In the genomic region with DNA sequence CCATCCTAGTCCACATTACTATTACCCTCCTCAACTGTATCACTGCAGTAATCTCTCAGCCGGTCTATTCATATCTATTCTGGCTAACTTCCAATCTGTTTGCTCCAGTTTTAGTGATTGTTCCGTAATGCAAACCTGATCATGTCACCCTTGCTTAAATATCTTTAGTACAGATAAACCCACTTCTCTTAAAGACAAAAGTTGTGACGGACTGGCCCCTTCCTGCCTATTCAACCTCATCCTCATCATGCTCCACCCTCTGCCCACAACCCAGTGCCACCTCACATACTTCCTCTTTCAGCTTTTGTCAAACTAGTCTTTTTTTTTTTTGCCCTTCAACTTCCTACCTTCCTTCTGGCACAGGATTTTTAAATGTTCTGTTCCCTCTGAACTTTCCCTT, we compare ENCODE assay signal across 7 cellular contexts. TPM values are rescaled to one million over a fixed set of nuclear protein-coding genes. Genes with fewer than 3 reads are reported as not detected.
A peak's percentile ranks its signal among the peaks of the same experiment; 100 is the strongest.
DNase-seq lines count a peak whose midpoint lies in the region; ATAC-seq lines count a peak whose summit lies in the region.

No MANE protein-coding gene starts in this region.

- POLR2A ChIA-PET in activated CD4-positive, alpha-beta memory T cell treated with anti-CD3 and anti-CD28 coated beads for 36 hours (lab: Charles Lee), result no interaction called here

- no peaks in the 10 kb centered on the region for H3K9me3 Mint-ChIP-seq in activated CD4-positive, alpha-beta memory T cell treated with anti-CD3 and anti-CD28 coated beads for 36 hours
- H3K9me3 Mint-ChIP-seq in stimulated activated naive CD8-positive, alpha-beta T cell treated with anti-CD3 and anti-CD28 coated beads, Interleukin-15, amount 100 ng/mL, for 72 hours, result no peaks in the 10 kb centered on the region

- intact Hi-C loops in activated CD4-positive, alpha-beta memory T cell treated with anti-CD3 and anti-CD28 coated beads for 36 hours (cut with micrococcal nuclease), result loop anchor here (1.0 to 10.0 kb wide), 4 partner anchors 16 to 596 kb away; a partner anchor contains a TSS

- no peaks in the 10 kb centered on the region for H3K27me3 Mint-ChIP-seq in activated CD4-positive, alpha-beta memory T cell treated with anti-CD3 and anti-CD28 coated beads for 36 hours
- H3K27me3 Mint-ChIP-seq in stimulated activated naive CD8-positive, alpha-beta T cell treated with anti-CD3 and anti-CD28 coated beads, Interleukin-15, amount 100 ng/mL, for 72 hours, result no peaks in the 10 kb centered on the region

- H3K36me3 Mint-ChIP-seq in activated CD4-positive, alpha-beta memory T cell treated with anti-CD3 and anti-CD28 coated beads for 36 hours, result peaks cover 7% of the 10 kb centered on the region

- CTCF ChIA-PET in activated CD4-positive, alpha-beta memory T cell treated with anti-CD3 and anti-CD28 coated beads for 36 hours (lab: Charles Lee), result interaction anchor here (1.1 to 2.6 kb wide), 3 partner anchors 37 to 284 kb away, joined by 5 to 10 read pairs (median 5); no protein-coding TSS in a partner anchor

- ATAC-seq in left lobe of liver, result peak; percentile 43
- ATAC-seq in stimulated activated naive CD8-positive, alpha-beta T cell treated with anti-CD3 and anti-CD28 coated beads, Interleukin-15, amount 100 ng/mL, for 72 hours, result peak; percentile 88

- DNase-seq in KG1 (lab: John Stamatoyannopoulos, UW) (peak; percentile 54), left lobe of liver (ENCODE audit: low spot score) (no peak), foreskin melanocyte (no peak), dedifferentiated amniotic fluid mesenchymal stem cell (ENCODE audit: extremely low spot score) (no peak), NCI-H1092 treated with DMSO at 0.1 percent for 48 hours (lab: John Stamatoyannopoulos, UW) (no peak)
- DNase-seq in activated CD4-positive, alpha-beta memory T cell treated with anti-CD3 and anti-CD28 coated beads for 36 hours, result peak; percentile 85
- DNase-seq in stimulated activated naive CD8-positive, alpha-beta T cell treated with anti-CD3 and anti-CD28 coated beads, Interleukin-15, amount 100 ng/mL, for 72 hours, result peak in 1 of 2 donors; percentile 62

- H3K4me3 Mint-ChIP-seq in activated CD4-positive, alpha-beta memory T cell treated with anti-CD3 and anti-CD28 coated beads for 36 hours, result no peak overlapping the region
- H3K4me3 Mint-ChIP-seq in stimulated activated naive CD8-positive, alpha-beta T cell treated with anti-CD3 and anti-CD28 coated beads, Interleukin-15, amount 100 ng/mL, for 72 hours, result no peak overlapping the region

- H3K27ac Mint-ChIP-seq in activated CD4-positive, alpha-beta memory T cell treated with anti-CD3 and anti-CD28 coated beads for 36 hours, result no peak overlapping the region
- H3K27ac Mint-ChIP-seq in stimulated activated naive CD8-positive, alpha-beta T cell treated with anti-CD3 and anti-CD28 coated beads, Interleukin-15, amount 100 ng/mL, for 72 hours, result no peak overlapping the region

- H3K4me1 Mint-ChIP-seq in activated CD4-positive, alpha-beta memory T cell treated with anti-CD3 and anti-CD28 coated beads for 36 hours (ENCODE audit: low read depth), result peaks cover 31% of the 10 kb centered on the region
- peaks cover 10% of the 10 kb centered on the region for H3K4me1 Mint-ChIP-seq in stimulated activated naive CD8-positive, alpha-beta T cell treated with anti-CD3 and anti-CD28 coated beads, Interleukin-15, amount 100 ng/mL, for 72 hours

RNA-seq across cellular contexts. Expression of a gene that starts 2.8 kb away (rescaled TPM):
- total RNA-seq in activated CD4-positive, alpha-beta memory T cell treated with anti-CD3 and anti-CD28 coated beads for 36 hours, result 1 to 10 TPM; 3.9 to 5.1 TPM
- total RNA-seq in left lobe of liver, result 6.8 TPM

RNA-seq across cellular contexts. Expression of a gene that starts 21.7 kb away (rescaled TPM):
- total RNA-seq in activated CD4-positive, alpha-beta memory T cell treated with anti-CD3 and anti-CD28 coated beads for 36 hours, result 100 to 1,000 TPM; 300 to 302 TPM
- total RNA-seq in left lobe of liver, result 130 TPM

RNA-seq across cellular contexts. Expression of a gene that starts 22.0 kb away (rescaled TPM):
- 10 to 100 TPM; 44.6 to 48.4 TPM for total RNA-seq in activated CD4-positive, alpha-beta memory T cell treated with anti-CD3 and anti-CD28 coated beads for 36 hours
- total RNA-seq in left lobe of liver, result 15.7 TPM

RNA-seq across cellular contexts. Expression of a gene that starts 32.4 kb away (rescaled TPM):
- under 1 TPM in 1 of 2 experiments, not detected in 1; 0.14 TPM for total RNA-seq in activated CD4-positive, alpha-beta memory T cell treated with anti-CD3 and anti-CD28 coated beads for 36 hours
- 3.0 TPM for total RNA-seq in left lobe of liver

RNA-seq across cellular contexts. Expression of a gene that starts 32.4 kb away (rescaled TPM):
- under 1 TPM in 1 of 2 experiments, not detected in 1; 0.24 TPM for total RNA-seq in activated CD4-positive, alpha-beta memory T cell treated with anti-CD3 and anti-CD28 coated beads for 36 hours
- 7.8 TPM for total RNA-seq in left lobe of liver

Comparison
In these comparisons a context has a peak if more than half of its experiments do, and no peak if none do; other contexts are left out.
1. DNase-seq: peak in KG1 (single experiment) and activated CD4-positive, alpha-beta memory T cell treated with anti-CD3 and anti-CD28 coated beads for 36 hours (single experiment); none in left lobe of liver (single experiment), foreskin melanocyte (single experiment), dedifferentiated amniotic fluid mesenchymal stem cell (single experiment) and NCI-H1092 treated with DMSO at 0.1 percent for 48 hours (single experiment).